8 cellular contexts compared by ENCODE assay signal in genomic region chr6:138765896-138766487, GRCh38. TPM values are rescaled to one million over a fixed set of nuclear protein-coding genes. Genes with fewer than 3 reads are reported as not detected.
DNase-seq lines count a peak whose midpoint lies in the region; ATAC-seq, FAIRE-seq and TF ChIP-seq lines count a peak whose summit lies in the region.

No MANE protein-coding gene starts in this region.

- POLR2A ChIA-PET in A673 (lab: Charles Lee; ENCODE audit: low non-redundant PET), result no interaction called here

- ATAC-seq in mucosa of descending colon (no peak), GM18873 (IDR thresholded peaks at IDR 0.05; ENCODE audit: low FRiP score, unreplicated experiment) (no peak)

- DNase-seq in A673 (ENCODE audit: low spot score), result peak; percentile 61
- DNase-seq in GM12865 (ENCODE audit: low read depth), result peak; percentile 36
- peak; percentile 12 for DNase-seq in NCI-H345 treated with DMSO at 0.1 percent for 48 hours (lab: John Stamatoyannopoulos, UW; ENCODE audit: unreplicated experiment)
- DNase-seq in mucosa of descending colon, result peak in 1 of 3 donors; percentile 9
- DNase-seq in effector CD8-positive, alpha-beta T cell (lab: John Stamatoyannopoulos, UW), result no peak
- no peak for DNase-seq in HuH-7.5 (ENCODE audit: low spot score)

- no TSS peak for BruUV-seq in A673 (replicated peaks; lab: Mats Ljungman, UMichigan)

- FAIRE-seq in colon (lab: Jason Lieb, UNC), result peak; percentile 83

- H3K27ac ChIP-seq in A673 (ENCODE audit: low read depth, low read length, poor library complexity, severe bottlenecking), result no peak overlapping the region

- H3K36me3 ChIP-seq in A673 (ENCODE audit: insufficient read depth, low read length, poor library complexity, severe bottlenecking), result no peaks in the 10 kb centered on the region
- no peaks in the 10 kb centered on the region for H3K36me3 ChIP-seq in mucosa of descending colon (ENCODE audit: low read depth)

- intact Hi-C loops in A673 (cut with micrococcal nuclease; ENCODE audit: unreplicated experiment), result loop anchor here (1.0 to 10.0 kb wide), 5 partner anchors 74 to 761 kb away; no protein-coding TSS in a partner anchor
- intact Hi-C loops in mucosa of descending colon (cut with DNase I, micrococcal nuclease), result loop anchor here (5.0 to 10.0 kb wide), 3 partner anchors 71 to 181 kb away; no protein-coding TSS in a partner anchor

- H3K4me1 ChIP-seq in A673 (ENCODE audit: insufficient read depth, low read length, poor library complexity, severe bottlenecking) (no peaks in the 10 kb centered on the region), mucosa of descending colon (ENCODE audit: low read depth) (no peaks in the 10 kb centered on the region)

- no peaks in the 10 kb centered on the region for H3K27me3 ChIP-seq in A673 (replicated peaks; ENCODE audit: insufficient read depth, low read depth, low read length, poor library complexity)

- CTCF ChIA-PET in A673 (lab: Charles Lee), result interaction anchor here (1.3 to 1.5 kb wide), 2 partner anchors 172 to 650 kb away, joined by 3 to 6 read pairs; no protein-coding TSS in a partner anchor

- no peak overlapping the region for H3K4me3 ChIP-seq in A673 (ENCODE audit: low read depth, low read length, poor library complexity, severe bottlenecking)
- H3K4me3 ChIP-seq in GM12865 (ENCODE audit: low read depth, low read length), result no peak overlapping the region
- H3K4me3 ChIP-seq in mucosa of descending colon, result no peak overlapping the region

- H3K9me3 ChIP-seq in A673 (ENCODE audit: low read depth, low read length, poor library complexity, severe bottlenecking) (no peaks in the 10 kb centered on the region), mucosa of descending colon (no peaks in the 10 kb centered on the region)

- TF ChIP-seq CTCF in A673 (conservative IDR thresholded peaks at IDR 0.05; ENCODE audit: low read depth, low read length) (peak; percentile 70), GM12865 (IDR thresholded peaks at IDR 0.05; ENCODE audit: insufficient read depth, low read depth, low read length, missing control alignments) (peak; percentile 36), mucosa of descending colon (IDR thresholded peaks at IDR 0.05) (peak; percentile 49)

RNA-seq across cellular contexts. Expression of gene CCDC28A, which starts 7.6 kb away (rescaled TPM):
- total RNA-seq in A673 (2021), result 9.8 and 12.3 TPM in 2 replicates
- 10 to 100 TPM; 16.1 to 29.8 (median 24.0) TPM for total RNA-seq in mucosa of descending colon

RNA-seq across cellular contexts. Expression of gene ECT2L, which starts 29.9 kb away (rescaled TPM):
- not detected in 2 replicates for total RNA-seq in A673 (2021)
- total RNA-seq in mucosa of descending colon, result not detected

Comparison
In these comparisons a context has a peak if more than half of its experiments do, and no peak if none do; other contexts are left out.
1. DNase-seq: peak in A673 (single experiment), GM12865 (single experiment) and NCI-H345 treated with DMSO at 0.1 percent for 48 hours (single experiment); none in effector CD8-positive, alpha-beta T cell (single experiment) and HuH-7.5 (single experiment).
2. Peak in every context shown above with its lines, with median percentiles within 50 percentile points of each other: CTCF ChIP-seq.